29 cellular contexts compared by ENCODE assay signal in the genomic region with DNA sequence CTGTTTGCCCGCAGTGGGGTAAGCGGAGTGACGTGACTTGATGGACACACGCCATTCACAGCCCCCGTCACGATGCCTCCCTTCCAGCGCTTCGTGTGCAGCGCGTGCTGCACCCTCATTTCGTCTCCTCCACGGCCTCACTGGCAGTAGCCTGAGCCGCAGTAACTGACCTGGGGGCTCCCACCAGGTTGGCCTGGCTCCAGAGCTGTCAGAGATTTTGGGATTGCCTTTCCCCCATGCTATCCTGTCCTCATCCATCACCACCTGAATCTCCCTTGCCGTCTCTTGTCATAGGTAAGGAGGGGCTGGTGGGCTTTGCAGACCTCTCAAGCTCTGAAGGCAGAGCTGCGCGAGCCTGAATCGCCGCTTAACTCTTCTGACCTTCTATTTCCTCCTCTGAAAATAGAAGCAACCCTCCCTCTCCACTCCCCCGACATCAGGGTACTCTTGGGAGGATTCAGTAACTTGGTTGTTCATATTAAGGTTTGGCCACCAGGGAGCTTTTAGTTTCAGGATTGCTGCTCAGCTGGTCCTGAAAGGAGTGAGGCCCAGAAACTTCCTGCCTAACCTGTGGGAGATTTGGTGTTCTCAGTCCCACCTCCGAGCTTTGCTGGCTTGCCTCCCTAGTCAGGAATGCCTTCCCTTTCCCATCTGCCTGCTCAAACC. TPM values are rescaled to one million over a fixed set of nuclear protein-coding genes. Genes with fewer than 3 reads are reported as not detected.
DNase-seq lines count a peak whose midpoint lies in the region; ATAC-seq and TF ChIP-seq lines count a peak whose summit lies in the region.
"Had no signal": no experiment of that assay in that cellular context is flagged by ENCODE, and none has a peak within 500 bp of the region (broad histone marks: within the 10 kb centered on the region; RNA-seq: fewer than 3 reads in every experiment).

No MANE protein-coding gene starts in this region.

- H3K36me3 ChIP-seq in BLaER1 = no peaks in the 10 kb centered on the region
- H3K36me3 ChIP-seq: heart right ventricle, left ventricle myocardium inferior, neutrophil, upper lobe of left lung had no signal

- peak; percentile 36 for TF ChIP-seq CTCF in GM12873 (IDR thresholded peaks at IDR 0.05; ENCODE audit: insufficient read depth, low read depth, low read length, missing control alignments)

- H4K20me1 ChIP-seq in BLaER1 = no peaks in the 10 kb centered on the region

- H3K27me3 ChIP-seq in BLaER1 = no peaks in the 10 kb centered on the region

- H3K36me3 Mint-ChIP-seq in memory B cell = peaks cover 12% of the 10 kb centered on the region

- H3K27me3 Mint-ChIP-seq in memory B cell = no peaks in the 10 kb centered on the region

- H3K27ac ChIP-seq in BLaER1 = no peak overlapping the region
- H3K27ac ChIP-seq: GM23248, heart right ventricle, left ventricle myocardium inferior, neutrophil, skin epidermis had no signal

- peaks cover 16% of the 10 kb centered on the region for H3K9me3 ChIP-seq in BLaER1
- H3K9me3 ChIP-seq: heart right ventricle, left ventricle myocardium inferior, mucosa of descending colon, neutrophil, upper lobe of left lung had no signal

- H3K9ac ChIP-seq in BLaER1 = no peak overlapping the region
- H3K9ac ChIP-seq: GM23248 had no signal

- ATAC-seq in memory B cell (ENCODE audit: low read depth) = no peak
- ATAC-seq: mucosa of descending colon, T-cell had no signal

- H3K4me1 ChIP-seq in BLaER1 = peaks cover 14% of the 10 kb centered on the region
- H3K4me1 ChIP-seq: heart right ventricle, left ventricle myocardium inferior had no signal

- H3K4me3 ChIP-seq in BLaER1 = no peak overlapping the region
- H3K4me3 ChIP-seq: GM23248, left ventricle myocardium inferior, mucosa of descending colon, skin epidermis had no signal

- peak; percentile 28 for DNase-seq in MV-4-11 (lab: John Stamatoyannopoulos, UW)
- no peak for DNase-seq in memory B cell (ENCODE audit: low spot score in 2 of 2)
- DNase-seq in activated CD4-positive, alpha-beta T cell treated with anti-CD3 and anti-CD28 coated beads, Interleukin-2, amount 50 U/mL, for 1 hour = no peak
- DNase-seq in NOMO-1 (lab: John Stamatoyannopoulos, UW; ENCODE audit: unreplicated experiment in 2 of 2) = no peak
- DNase-seq in mucosa of gallbladder (ENCODE audit: low spot score) = no peak
- DNase-seq in amygdala (lab: John Stamatoyannopoulos, UW) = no peak
- DNase-seq: activated CD4-positive, alpha-beta T cell treated with anti-CD3 and anti-CD28 coated beads, Interleukin-2, amount 10 ng/mL, durations not matched to agents 7 days and 5 days; activated effector memory CD4-positive, alpha-beta T cell treated with anti-CD3 and anti-CD28 coated beads, Interleukin-2, amount 50 U/mL, for 16 hours; amniotic stem cell; C1 segment of cervical spinal cord; DMS 273 treated with DMSO at 0.1 percent for 48 hours; GDM1; GM23248; heart right ventricle; left ventricle myocardium inferior; mucosa of descending colon; NCI-H1694 treated with DMSO at 0.1 percent for 48 hours; NCI-H82; SIG-M5; T-cell had no signal

- no peaks in the 10 kb centered on the region for H3K9me3 Mint-ChIP-seq in memory B cell
- H3K9me3 Mint-ChIP-seq: dendritic cell treated with granulocyte-macrophage colony-stimulating factor and Interleukin-4, amounts not matched to agents 40 ng/mL and 50 ng/mL, for 4 days had no signal

- peak overlapping the region; percentile 59 for H3K27ac Mint-ChIP-seq in memory B cell
- H3K27ac Mint-ChIP-seq: activated CD4-positive, alpha-beta T cell treated with anti-CD3 and anti-CD28 coated beads, Interleukin-2, amount 10 ng/mL, durations not matched to agents 7 days and 5 days; dendritic cell treated with granulocyte-macrophage colony-stimulating factor and Interleukin-4, amounts not matched to agents 40 ng/mL and 50 ng/mL, for 4 days; stimulated activated naive CD8-positive, alpha-beta T cell treated with anti-CD3 and anti-CD28 coated beads, Interleukin-15, Interleukin-2, amounts not matched to agents 100 ng/mL and 50 ng/mL, for 24 hours; T-cell had no signal

- H3K4me3 Mint-ChIP-seq in memory B cell = peak overlapping the region; percentile 86
- H3K4me3 Mint-ChIP-seq: activated CD4-positive, alpha-beta T cell treated with anti-CD3 and anti-CD28 coated beads, Interleukin-2, amount 10 ng/mL, durations not matched to agents 7 days and 5 days; dendritic cell treated with granulocyte-macrophage colony-stimulating factor and Interleukin-4, amounts not matched to agents 40 ng/mL and 50 ng/mL, for 4 days; stimulated activated naive CD8-positive, alpha-beta T cell treated with anti-CD3 and anti-CD28 coated beads, Interleukin-15, Interleukin-2, amounts not matched to agents 100 ng/mL and 50 ng/mL, for 24 hours; T-cell had no signal

- H3K4me2 ChIP-seq in BLaER1 = peak overlapping the region; percentile 42

- H3K4me1 Mint-ChIP-seq in memory B cell = peaks cover 52% of the 10 kb centered on the region

RNA-seq across cellular contexts. Expression of a gene that starts 27.9 kb away (rescaled TPM):
- total RNA-seq in mucosa of gallbladder = 1.1 TPM
- total RNA-seq: A673; activated CD4-positive, alpha-beta T cell treated with anti-CD3 and anti-CD28 coated beads, Interleukin-2, amount 10 ng/mL, durations not matched to agents 7 days and 5 days; GM23248; left ventricle myocardium inferior; M059J had no signal

RNA-seq across cellular contexts. Expression of a gene that starts 31.2 kb away (rescaled TPM):
- 9.4 TPM for total RNA-seq in mucosa of gallbladder

RNA-seq across cellular contexts. Expression of a gene that starts 44.3 kb away (rescaled TPM):
- 5.9 TPM for total RNA-seq in mucosa of gallbladder
- total RNA-seq: A673; activated CD4-positive, alpha-beta T cell treated with anti-CD3 and anti-CD28 coated beads, Interleukin-2, amount 10 ng/mL, durations not matched to agents 7 days and 5 days; GM23248; M059J had no signal
